8 cellular contexts compared by ENCODE assay signal in the genomic region with DNA sequence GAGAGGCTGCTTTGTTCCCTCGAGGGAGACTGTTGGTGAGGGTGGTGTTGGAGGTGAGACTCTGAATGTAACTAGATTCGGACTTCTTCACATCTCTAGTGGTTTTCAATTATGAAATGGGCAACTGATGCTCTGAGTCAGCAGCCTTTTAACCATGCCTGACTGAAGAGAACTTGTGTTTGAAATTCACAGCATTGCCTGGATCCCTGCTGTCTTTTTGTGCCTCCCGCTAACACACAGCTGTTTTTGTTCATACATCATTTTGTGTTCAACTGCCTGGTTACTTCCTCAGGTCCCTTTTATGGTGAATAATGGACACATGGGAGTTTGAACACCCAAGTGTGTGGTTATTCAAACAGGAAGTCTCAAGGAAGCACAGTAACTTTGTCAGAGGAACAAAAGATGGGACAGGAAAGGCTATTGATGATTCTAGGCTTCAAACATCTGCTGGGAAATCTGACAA. TPM values are rescaled to one million over a fixed set of nuclear protein-coding genes. Genes with fewer than 3 reads are reported as not detected.
DNase-seq lines count a peak whose midpoint lies in the region; ATAC-seq, FAIRE-seq and TF ChIP-seq lines count a peak whose summit lies in the region.

No MANE protein-coding gene starts in this region.

- no peak for FAIRE-seq in A549 (lab: Jason Lieb, UNC)

- no peak for TF ChIP-seq EP300 in A549 (IDR thresholded peaks at IDR 0.05)

- TF ChIP-seq CTCF in A549 (IDR thresholded peaks at IDR 0.05) (no peak), right atrium auricular region (IDR thresholded peaks at IDR 0.05) (no peak)

- peak overlapping the region in 1 of 2 experiments; percentile 28; a peak in 2 of 6 replicates for H3K27ac ChIP-seq in A549
- H3K27ac ChIP-seq in SK-N-MC, result peak overlapping the region; percentile 54; the same call in 1 of the 2 replicates
- peak overlapping the region; percentile 29 to 36 for H3K27ac ChIP-seq in right atrium auricular region

- H3K4me1 ChIP-seq in A549 (peaks cover 72% of the 10 kb centered on the region), right atrium auricular region (peaks cover 0 to 68% of the 10 kb centered on the region in 2 donors)

- CTCF ChIA-PET in A549 (lab: Yijun Ruan, JAX), result no interaction called here

- TF ChIP-seq RAD21 in A549 (conservative IDR thresholded peaks at IDR 0.05 in 1 of 2, IDR thresholded peaks at IDR 0.05 in 1 of 2), result no peak

- POLR2A ChIA-PET in A549 (lab: Yijun Ruan, JAX), result no interaction called here

- H3K27me3 ChIP-seq in right atrium auricular region, result no peaks in the 10 kb centered on the region

- H3K9me3 ChIP-seq in A549 (no peaks in the 10 kb centered on the region), SK-N-MC (ENCODE audit: low read depth, low read length) (no peaks in the 10 kb centered on the region), right atrium auricular region (no peaks in the 10 kb centered on the region)

- WGBS in A549 (ENCODE audit: missing lambda C conversion rate), result 52% methylated on average over 3 of the region's 3 CpGs

- no peak overlapping the region for H3K4me3 ChIP-seq in A549
- peak overlapping the region; percentile 42; the same call in 1 of the 2 replicates for H3K4me3 ChIP-seq in SK-N-MC
- H3K4me3 ChIP-seq in right atrium auricular region, result no peak overlapping the region

- no peak overlapping the region for H3K9ac ChIP-seq in SK-N-MC (ENCODE audit: insufficient read length)

- H3K36me3 ChIP-seq in SK-N-MC (ENCODE audit: insufficient read depth, low read length) (no peaks in the 10 kb centered on the region), right atrium auricular region (no peaks in the 10 kb centered on the region)

- ATAC-seq in A549, result no peak; a peak in 1 of 6 replicates
- peak; percentile 73 for ATAC-seq in HG02610 (IDR thresholded peaks at IDR 0.05; ENCODE audit: unreplicated experiment)

- TF ChIP-seq POLR2A in A549 (IDR thresholded peaks at IDR 0.05; ENCODE audit: low read length), result no peak

- DNase-seq in A549 (ENCODE audit: low read depth in 1 of 2, low spot score in 1 of 2), result no peak
- peak; percentile 51 for DNase-seq in SK-N-MC (ENCODE audit: low read depth, low spot score)
- DNase-seq in right atrium auricular region (ENCODE audit: low spot score), result no peak
- no peak for DNase-seq in COLO668 (lab: John Stamatoyannopoulos, UW; ENCODE audit: unreplicated experiment)
- no peak for DNase-seq in effector CD8-positive, alpha-beta T cell (lab: John Stamatoyannopoulos, UW)
- no peak for DNase-seq in pons (ENCODE audit: low spot score)
- DNase-seq in activated CD8-positive, alpha-beta memory T cell treated with anti-CD3 and anti-CD28 coated beads for 24 hours, result no peak

- peak overlapping the region; percentile 13; the same call in 2 of the 3 replicates for H3K4me2 ChIP-seq in A549

TF ChIP-seq in A549, 52 proteins besides CTCF, POLR2A, EP300 and RAD21:
- TF ChIP-seq EHF (CRISPR knock-in tag; IDR thresholded peaks at IDR 0.05) (no peak), GATA3 (IDR thresholded peaks at IDR 0.05; ENCODE audit: borderline replicate concordance) (no peak), ZC3H11A (IDR thresholded peaks at IDR 0.05) (no peak), NPAS2 (CRISPR knock-in tag; IDR thresholded peaks at IDR 0.05; ENCODE audit: borderline replicate concordance) (no peak), HOXA7 (CRISPR knock-in tag; IDR thresholded peaks at IDR 0.05) (no peak), RNF2 (IDR thresholded peaks at IDR 0.05; ENCODE audit: borderline replicate concordance, low read depth) (no peak), ZNF302 (CRISPR knock-in tag; IDR thresholded peaks at IDR 0.05) (no peak), FOSL2 (IDR thresholded peaks at IDR 0.05) (no peak), FOSL2 (CRISPR knock-in tag; IDR thresholded peaks at IDR 0.05) (no peak), MYC (IDR thresholded peaks at IDR 0.05; ENCODE audit: borderline replicate concordance, low read length) (no peak), HDAC2 (IDR thresholded peaks at IDR 0.05) (no peak)
TF ChIP-seq in A549: peak in this region for 0.

RNA-seq across cellular contexts. Expression of a gene that starts 16.8 kb away (rescaled TPM):
- polyA plus RNA-seq in A549 (2011; rRNA removed) (139 and 152 TPM in 2 replicates), A549 (2017; fragmentation: RNase III; extraction: RNeasy Plus Mini Kit Qiagen cat#74134 plus additional on column Dnase treatment) (85.8 to 106 TPM (median 93.7 TPM) in 3 replicates)
- polyA plus RNA-seq in A549 (2012; cell fraction: cytosol; rRNA removed), result 39.6 and 43.0 TPM in 2 replicates
- polyA plus RNA-seq in A549 (2012; cell fraction: nucleus; rRNA removed), result 92.3 and 98.8 TPM in 2 replicates
- polyA minus RNA-seq in A549 (2011; rRNA and poly(A)+ RNA removed), result 149 and 171 TPM in 2 replicates
- total RNA-seq in right atrium auricular region, result 100 to 1,000 TPM; 154 to 159 TPM
